Comparison of ENCODE assay signal across 27 cellular contexts in the genomic region with DNA sequence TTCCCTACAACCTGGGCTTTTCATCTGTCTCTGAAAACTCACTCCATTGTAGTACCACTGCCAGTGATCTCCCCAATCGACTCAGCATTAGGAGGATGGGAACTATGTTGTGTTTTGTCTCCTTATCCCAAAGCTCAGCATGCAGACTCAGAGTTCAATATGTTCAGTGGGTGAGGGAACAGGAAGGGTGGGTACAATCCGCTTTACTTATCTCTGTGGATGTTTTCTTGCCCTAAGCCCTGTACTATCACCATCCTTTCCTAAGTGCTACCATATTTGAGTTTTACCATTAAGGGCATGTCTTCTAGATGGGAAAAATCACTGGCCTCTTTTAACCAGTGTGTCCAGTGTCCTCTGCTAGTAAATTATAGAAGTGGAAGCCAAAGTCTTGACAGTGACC.
"Had no signal": no experiment of that assay in that cellular context is flagged by ENCODE, and none has a peak within 500 bp of the region (broad histone marks: within the 10 kb centered on the region; RNA-seq: fewer than 3 reads in every experiment).

No MANE protein-coding gene starts in this region.

- H3K9me3 ChIP-seq: esophagus squamous epithelium, gastroesophageal sphincter had no signal

- H3K27ac Mint-ChIP-seq: activated CD4-positive, alpha-beta memory T cell treated with anti-CD3 and anti-CD28 coated beads, Interleukin-2, amount 10 ng/mL, durations not matched to agents 7 days and 5 days; activated CD4-positive, alpha-beta T cell treated with anti-CD3 and anti-CD28 coated beads, Interleukin-2, amount 10 ng/mL, durations not matched to agents 7 days and 5 days; activated naive CD4-positive, alpha-beta T cell treated with anti-CD3 and anti-CD28 coated beads, Interleukin-2, amount 10 ng/mL, durations not matched to agents 7 days and 5 days; activated naive CD4-positive, alpha-beta T cell treated with anti-CD3 and anti-CD28 coated beads, Interleukin-2, amount 50 U/mL, for 72 hours; activated naive CD8-positive, alpha-beta T cell treated with anti-CD3 and anti-CD28 coated beads, Interleukin-2, amount 10 ng/mL, durations not matched to agents 7 days and 5 days; activated T-cell treated with anti-CD3 and anti-CD28 coated beads, Interleukin-2, amount 50 U/mL, for 24 hours; activated T-cell treated with anti-CD3 and anti-CD28 coated beads, Interleukin-2, amount 50 U/mL, for 72 hours; dendritic cell treated with granulocyte-macrophage colony-stimulating factor and Interleukin-4, amounts not matched to agents 40 ng/mL and 50 ng/mL, for 4 days; WTC11 had no signal

- H3K27ac ChIP-seq: brain microvascular endothelial cell, coronary artery, epithelial cell of prostate, esophagus squamous epithelium, gastroesophageal sphincter, VCaP had no signal

- H3K9me3 Mint-ChIP-seq: activated CD4-positive, alpha-beta memory T cell treated with anti-CD3 and anti-CD28 coated beads, Interleukin-2, amount 10 ng/mL, durations not matched to agents 7 days and 5 days; activated CD4-positive, alpha-beta T cell treated with anti-CD3 and anti-CD28 coated beads, Interleukin-2, amount 10 ng/mL, durations not matched to agents 7 days and 5 days; activated naive CD4-positive, alpha-beta T cell treated with anti-CD3 and anti-CD28 coated beads, Interleukin-2, amount 10 ng/mL, durations not matched to agents 7 days and 5 days; activated naive CD4-positive, alpha-beta T cell treated with anti-CD3 and anti-CD28 coated beads, Interleukin-2, amount 50 U/mL, for 72 hours; activated T-cell treated with anti-CD3 and anti-CD28 coated beads, Interleukin-2, amount 50 U/mL, for 24 hours; activated T-cell treated with anti-CD3 and anti-CD28 coated beads, Interleukin-2, amount 50 U/mL, for 72 hours; central memory CD8-positive, alpha-beta T cell; dendritic cell treated with granulocyte-macrophage colony-stimulating factor and Interleukin-4, amounts not matched to agents 40 ng/mL and 50 ng/mL, for 4 days had no signal

- H3K4me1 Mint-ChIP-seq: activated CD4-positive, alpha-beta memory T cell treated with anti-CD3 and anti-CD28 coated beads, Interleukin-2, amount 10 ng/mL, durations not matched to agents 7 days and 5 days; activated CD4-positive, alpha-beta T cell treated with anti-CD3 and anti-CD28 coated beads, Interleukin-2, amount 10 ng/mL, durations not matched to agents 7 days and 5 days; activated naive CD4-positive, alpha-beta T cell treated with anti-CD3 and anti-CD28 coated beads, Interleukin-2, amount 10 ng/mL, durations not matched to agents 7 days and 5 days; activated naive CD8-positive, alpha-beta T cell treated with anti-CD3 and anti-CD28 coated beads, Interleukin-2, amount 10 ng/mL, durations not matched to agents 7 days and 5 days; central memory CD8-positive, alpha-beta T cell; WTC11 had no signal

- ATAC-seq: activated naive CD4-positive, alpha-beta T cell treated with anti-CD3 and anti-CD28 coated beads, Interleukin-2, amount 50 U/mL, for 72 hours; activated T-cell treated with anti-CD3 and anti-CD28 coated beads, Interleukin-2, amount 50 U/mL, for 72 hours; gastroesophageal sphincter had no signal

- H3K4me3 Mint-ChIP-seq: activated CD4-positive, alpha-beta memory T cell treated with anti-CD3 and anti-CD28 coated beads, Interleukin-2, amount 10 ng/mL, durations not matched to agents 7 days and 5 days; activated CD4-positive, alpha-beta T cell treated with anti-CD3 and anti-CD28 coated beads, Interleukin-2, amount 10 ng/mL, durations not matched to agents 7 days and 5 days; activated naive CD4-positive, alpha-beta T cell treated with anti-CD3 and anti-CD28 coated beads, Interleukin-2, amount 10 ng/mL, durations not matched to agents 7 days and 5 days; activated naive CD8-positive, alpha-beta T cell treated with anti-CD3 and anti-CD28 coated beads, Interleukin-2, amount 10 ng/mL, durations not matched to agents 7 days and 5 days; activated T-cell treated with anti-CD3 and anti-CD28 coated beads, Interleukin-2, amount 50 U/mL, for 24 hours; activated T-cell treated with anti-CD3 and anti-CD28 coated beads, Interleukin-2, amount 50 U/mL, for 72 hours; central memory CD8-positive, alpha-beta T cell; dendritic cell treated with granulocyte-macrophage colony-stimulating factor and Interleukin-4, amounts not matched to agents 40 ng/mL and 50 ng/mL, for 4 days; WTC11 had no signal

- H3K36me3 Mint-ChIP-seq: activated naive CD4-positive, alpha-beta T cell treated with anti-CD3 and anti-CD28 coated beads, Interleukin-2, amount 10 ng/mL, durations not matched to agents 7 days and 5 days; activated naive CD4-positive, alpha-beta T cell treated with anti-CD3 and anti-CD28 coated beads, Interleukin-2, amount 50 U/mL, for 72 hours; activated naive CD8-positive, alpha-beta T cell treated with anti-CD3 and anti-CD28 coated beads, Interleukin-2, amount 10 ng/mL, durations not matched to agents 7 days and 5 days had no signal

- H3K27me3 ChIP-seq: brain microvascular endothelial cell, dorsolateral prefrontal cortex, esophagus squamous epithelium, gastroesophageal sphincter had no signal

- H3K4me3 ChIP-seq: coronary artery, dorsolateral prefrontal cortex, esophagus squamous epithelium, gastroesophageal sphincter had no signal

- H3K27me3 Mint-ChIP-seq: dendritic cell treated with granulocyte-macrophage colony-stimulating factor and Interleukin-4, amounts not matched to agents 40 ng/mL and 50 ng/mL, for 4 days had no signal

- H3K4me1 ChIP-seq: esophagus squamous epithelium, gastroesophageal sphincter had no signal

- DNase-seq: activated CD4-positive, alpha-beta memory T cell treated with anti-CD3 and anti-CD28 coated beads, Interleukin-2, amount 10 ng/mL, durations not matched to agents 7 days and 5 days; activated CD4-positive, alpha-beta T cell treated with anti-CD3 and anti-CD28 coated beads for 1 hour; activated CD4-positive, alpha-beta T cell treated with anti-CD3 and anti-CD28 coated beads for 4 hours; activated CD4-positive, alpha-beta T cell treated with anti-CD3 and anti-CD28 coated beads, Interleukin-2, amount 10 ng/mL, durations not matched to agents 7 days and 5 days; activated CD4-positive, alpha-beta T cell treated with anti-CD3 and anti-CD28 coated beads, Interleukin-2, amount 50 U/mL, for 4 hours; activated CD8-positive, alpha-beta memory T cell treated with anti-CD3 and anti-CD28 coated beads, Interleukin-2, amount 50 U/mL, for 48 hours; activated gamma-delta T cell; activated naive CD4-positive, alpha-beta T cell; activated naive CD4-positive, alpha-beta T cell treated with anti-CD3 and anti-CD28 coated beads, Interleukin-2, amount 10 ng/mL, durations not matched to agents 7 days and 5 days; activated naive CD8-positive, alpha-beta T cell treated with anti-CD3 and anti-CD28 coated beads, Interleukin-2, amount 10 ng/mL, durations not matched to agents 7 days and 5 days; activated T-cell treated with anti-CD3 and anti-CD28 coated beads for 4 hours; activated T-cell treated with anti-CD3 and anti-CD28 coated beads, Interleukin-2, amount 50 U/mL, for 24 hours; activated T-cell treated with anti-CD3 and anti-CD28 coated beads, Interleukin-2, amount 50 U/mL, for 72 hours; brain microvascular endothelial cell; dorsolateral prefrontal cortex; effector memory CD4-positive, alpha-beta T cell; esophagus squamous epithelium; foreskin melanocyte; T-helper 2 cell had no signal

- H3K36me3 ChIP-seq: brain microvascular endothelial cell, esophagus squamous epithelium, gastroesophageal sphincter had no signal
